In genomic region chr10:107364872-107365271, GRCh38 we compare ENCODE assay signal across 29 cellular contexts.
"Had no signal": no experiment of that assay in that cellular context is flagged by ENCODE, and none has a peak within 500 bp of the region (broad histone marks: within the 10 kb centered on the region; RNA-seq: fewer than 3 reads in every experiment).

No MANE protein-coding gene starts in this region.

- H3K27me3 Mint-ChIP-seq: dendritic cell treated with granulocyte-macrophage colony-stimulating factor and Interleukin-4, amounts not matched to agents 40 ng/mL and 50 ng/mL, for 4 days; effector memory CD8-positive, alpha-beta T cell had no signal

- H3K4me1 ChIP-seq: colonic mucosa, esophagus muscularis mucosa, esophagus squamous epithelium, foreskin keratinocyte, gastrocnemius medialis, gastroesophageal sphincter, heart left ventricle, heart right ventricle had no signal

- H3K27ac ChIP-seq: colonic mucosa, coronary artery, dorsolateral prefrontal cortex, epithelial cell of prostate, esophagus muscularis mucosa, esophagus squamous epithelium, foreskin keratinocyte, gastrocnemius medialis, gastroesophageal sphincter, heart left ventricle, heart right ventricle had no signal

- H3K9me3 Mint-ChIP-seq: dendritic cell treated with granulocyte-macrophage colony-stimulating factor and Interleukin-4, amounts not matched to agents 40 ng/mL and 50 ng/mL, for 4 days had no signal

- H3K36me3 ChIP-seq: colonic mucosa, esophagus muscularis mucosa, esophagus squamous epithelium, gastrocnemius medialis, gastroesophageal sphincter, heart left ventricle, heart right ventricle had no signal

- FAIRE-seq: colon, endometrium, endothelial cell of umbilical vein, frontal cortex had no signal

- H3K4me3 Mint-ChIP-seq: dendritic cell treated with granulocyte-macrophage colony-stimulating factor and Interleukin-4, amounts not matched to agents 40 ng/mL and 50 ng/mL, for 4 days; effector memory CD8-positive, alpha-beta T cell; endodermal cell had no signal

- H3K4me3 ChIP-seq: colonic mucosa, coronary artery, dorsolateral prefrontal cortex, esophagus muscularis mucosa, esophagus squamous epithelium, gastrocnemius medialis, gastroesophageal sphincter, heart left ventricle, heart right ventricle had no signal

- H3K9me3 ChIP-seq: colonic mucosa, esophagus muscularis mucosa, esophagus squamous epithelium, gastrocnemius medialis, gastroesophageal sphincter, heart left ventricle, heart right ventricle had no signal

- H3K27ac Mint-ChIP-seq: dendritic cell treated with granulocyte-macrophage colony-stimulating factor and Interleukin-4, amounts not matched to agents 40 ng/mL and 50 ng/mL, for 4 days; effector memory CD8-positive, alpha-beta T cell; endodermal cell had no signal

- ATAC-seq: effector memory CD8-positive, alpha-beta T cell; esophagus mucosa; foreskin keratinocyte; gastrocnemius medialis; gastroesophageal sphincter; heart left ventricle; heart right ventricle had no signal

- DNase-seq: colonic mucosa; cortex of kidney; dermis blood vessel endothelial cell; dorsolateral prefrontal cortex; effector CD4-positive, alpha-beta T cell; effector CD8-positive, alpha-beta T cell; effector memory CD4-positive, alpha-beta T cell; effector memory CD8-positive, alpha-beta T cell; endodermal cell; erythroblast; esophagus squamous epithelium; foreskin fibroblast; foreskin keratinocyte; foreskin melanocyte; gastrocnemius medialis; glutamatergic neuron; head of caudate nucleus; heart left ventricle; heart right ventricle had no signal

- H3K27me3 ChIP-seq: colonic mucosa, esophagus muscularis mucosa, esophagus squamous epithelium, foreskin keratinocyte, gastrocnemius medialis, gastroesophageal sphincter, heart left ventricle, heart right ventricle had no signal
